In the genomic region with DNA sequence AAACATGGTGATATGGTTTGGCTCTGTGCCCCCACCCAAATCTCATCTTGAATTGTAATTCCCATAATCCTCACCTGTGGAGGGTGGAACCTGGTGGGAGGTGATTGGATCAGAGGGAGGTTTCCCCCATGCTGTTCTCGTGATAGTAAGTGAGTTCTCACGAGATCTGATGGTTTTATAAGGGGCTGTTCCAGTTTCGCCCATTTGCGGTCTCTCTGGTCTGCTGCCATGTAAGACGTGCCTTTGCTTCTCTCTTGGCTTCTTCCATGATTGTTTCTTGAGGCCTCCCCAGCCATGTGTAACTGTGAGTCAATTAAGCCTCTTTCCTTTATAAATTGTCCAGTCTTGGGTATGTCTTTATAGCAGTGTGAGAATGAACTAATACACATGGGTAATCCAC, we compare ENCODE assay signal across 11 cellular contexts. TPM values are rescaled to one million over a fixed set of nuclear protein-coding genes. Genes with fewer than 3 reads are reported as not detected.
DNase-seq lines count a peak whose midpoint lies in the region; ATAC-seq, FAIRE-seq and TF ChIP-seq lines count a peak whose summit lies in the region.
"Not testable (repeated sequence)": the region's sequence is repeated elsewhere in the genome, so short reads cannot be mapped to it uniquely, and the experiment has no call there.
"Had no signal": no experiment of that assay in that cellular context is flagged by ENCODE, and none has a peak within 500 bp of the region (broad histone marks: within the 10 kb centered on the region; RNA-seq: fewer than 3 reads in every experiment).

No MANE protein-coding gene starts in this region.

- not testable (repeated sequence) for TF ChIP-seq EP300 in K562 (IDR thresholded peaks at IDR 0.05; ENCODE audit: low read length)

- peaks cover 46% of the 10 kb centered on the region for H3K4me1 Mint-ChIP-seq in T-helper 1 cell treated with Interleukin-12 subunit alpha and Interleukin-12 subunit beta and Interleukin-4 antibody, amounts not matched to agents 30 μg/mL and 1 μg/mL, for 36 hours (ENCODE audit: low read depth)
- H3K4me1 Mint-ChIP-seq in activated CD8-positive, alpha-beta T cell treated with anti-CD3 and anti-CD28 coated beads for 36 hours (ENCODE audit: low read depth): peaks cover 45% of the 10 kb centered on the region
- H3K4me1 Mint-ChIP-seq in activated naive CD4-positive, alpha-beta T cell treated with anti-CD3 and anti-CD28 coated beads, Interleukin-2, amount 50 U/mL, for 24 hours: peaks cover 27% of the 10 kb centered on the region
- peaks cover 48 to 68% of the 10 kb centered on the region in 2 donors for H3K4me1 Mint-ChIP-seq in stimulated activated naive B cell treated with anti-CD40 and anti-IgM and Interleukin-4, amounts not matched to agents 10 μg/mL and 1 μg/mL and 100 μg/mL, for 72 hours

- H3K9me1 ChIP-seq in K562 (ENCODE audit: control insufficient read depth, insufficient read depth, low read length): not testable (repeated sequence)

- H3K36me3 Mint-ChIP-seq in T-helper 1 cell treated with Interleukin-12 subunit alpha and Interleukin-12 subunit beta and Interleukin-4 antibody, amounts not matched to agents 30 μg/mL and 1 μg/mL, for 36 hours (ENCODE audit: low read depth); activated CD8-positive, alpha-beta T cell treated with anti-CD3 and anti-CD28 coated beads for 36 hours (ENCODE audit: low read depth); activated naive CD4-positive, alpha-beta T cell treated with anti-CD3 and anti-CD28 coated beads, Interleukin-2, amount 50 U/mL, for 24 hours; stimulated activated naive B cell treated with anti-CD40 and anti-IgM and Interleukin-4, amounts not matched to agents 10 μg/mL and 1 μg/mL and 100 μg/mL, for 72 hours: not testable (repeated sequence)

- peak overlapping the region; percentile 46 for H3K27ac Mint-ChIP-seq in T-helper 1 cell treated with Interleukin-12 subunit alpha and Interleukin-12 subunit beta and Interleukin-4 antibody, amounts not matched to agents 30 μg/mL and 1 μg/mL, for 36 hours
- H3K27ac Mint-ChIP-seq in activated CD8-positive, alpha-beta T cell treated with anti-CD3 and anti-CD28 coated beads for 36 hours: peak overlapping the region; percentile 82
- peak overlapping the region; percentile 78 for H3K27ac Mint-ChIP-seq in activated naive CD4-positive, alpha-beta T cell treated with anti-CD3 and anti-CD28 coated beads, Interleukin-2, amount 50 U/mL, for 24 hours
- peak overlapping the region; percentile 72 for H3K27ac Mint-ChIP-seq in stimulated activated naive B cell treated with anti-CD40 and anti-IgM and Interleukin-4, amounts not matched to agents 10 μg/mL and 1 μg/mL and 100 μg/mL, for 72 hours

- peak overlapping the region in 4 of 10 experiments; percentile 4 to 27 (median 13); a peak in 5 of 20 replicates for H3K4me3 ChIP-seq in BLaER1 treated with 17β-estradiol and CSF1 and Interleukin-3, amounts not matched to agents 10 nM and 100 nM
- H3K4me3 ChIP-seq in MM.1S (ENCODE audit: low read length); K562: not testable (repeated sequence)

- not testable (repeated sequence) for TF ChIP-seq CTCF in MM.1S (IDR thresholded peaks at IDR 0.05; ENCODE audit: low read length); activated CD8-positive, alpha-beta T cell treated with anti-CD3 and anti-CD28 coated beads for 36 hours (IDR thresholded peaks at IDR 0.05); K562 (IDR thresholded peaks at IDR 0.05 in 2 of 3, conservative IDR thresholded peaks at IDR 0.05 in 1 of 3; ENCODE audit: insufficient read depth in 2 of 3, low read depth in 1 of 3, low read length in 3 of 3)

- not testable (repeated sequence) for FAIRE-seq in K562 (lab: Jason Lieb, UNC)

- not testable (repeated sequence) for TF ChIP-seq POLR2A in K562 (conservative IDR thresholded peaks at IDR 0.05)

- H3K9me3 Mint-ChIP-seq in T-helper 1 cell treated with Interleukin-12 subunit alpha and Interleukin-12 subunit beta and Interleukin-4 antibody, amounts not matched to agents 30 μg/mL and 1 μg/mL, for 36 hours: peaks cover 11% of the 10 kb centered on the region
- H3K9me3 Mint-ChIP-seq in activated CD8-positive, alpha-beta T cell treated with anti-CD3 and anti-CD28 coated beads for 36 hours; activated naive CD4-positive, alpha-beta T cell treated with anti-CD3 and anti-CD28 coated beads, Interleukin-2, amount 50 U/mL, for 24 hours; stimulated activated naive B cell treated with anti-CD40 and anti-IgM and Interleukin-4, amounts not matched to agents 10 μg/mL and 1 μg/mL and 100 μg/mL, for 72 hours: not testable (repeated sequence)

- CTCF ChIA-PET in activated CD8-positive, alpha-beta T cell treated with anti-CD3 and anti-CD28 coated beads for 36 hours (lab: Charles Lee): interaction anchor here (1.5 to 5.6 kb wide), 11 partner anchors 13 to 303 kb away, joined by 3 to 62 read pairs (median 8); no protein-coding TSS in a partner anchor
- CTCF ChIA-PET in K562 (lab: Yijun Ruan, JAX; ENCODE audit: low intra/inter-chr PET ratio): interaction anchor here (0.7 kb wide), 1 partner anchor 210 kb away, joined by 3 read pairs; no protein-coding TSS in a partner anchor

- not testable (repeated sequence) for H2AFZ ChIP-seq in MM.1S (ENCODE audit: low read length); K562 (ENCODE audit: low read depth, low read length)

- intact Hi-C loops in activated CD8-positive, alpha-beta T cell treated with anti-CD3 and anti-CD28 coated beads for 36 hours (cut with micrococcal nuclease): loop anchor here (5.0 to 10.0 kb wide), 3 partner anchors 97 to 190 kb away; no protein-coding TSS in a partner anchor
- intact Hi-C loops in K562 (cut with micrococcal nuclease): loop anchor here (5.0 kb wide), 2 partner anchors 67 to 127 kb away; no protein-coding TSS in a partner anchor

- POLR2A ChIA-PET in activated CD8-positive, alpha-beta T cell treated with anti-CD3 and anti-CD28 coated beads for 36 hours (lab: Charles Lee): not testable (repeated sequence)
- POLR2A ChIA-PET in K562 (lab: Yijun Ruan, JAX): interaction anchor here (0.6 kb wide), 1 partner anchor 70 kb away, joined by 3 read pairs; no protein-coding TSS in a partner anchor

- not testable (repeated sequence) for DNase-seq in MM.1S; K562 (ENCODE audit: extremely low read depth in 1 of 4, low spot score in 3 of 4); stimulated activated naive B cell treated with anti-CD40 and anti-IgM and Interleukin-4, amounts not matched to agents 10 μg/mL and 1 μg/mL and 100 μg/mL, for 72 hours
- peak; percentile 11 for DNase-seq in activated CD8-positive, alpha-beta T cell treated with anti-CD3 and anti-CD28 coated beads for 36 hours

- not testable (repeated sequence) for BruUV-seq in K562 (replicated peaks; lab: Mats Ljungman, UMichigan)

- not testable (repeated sequence) for TF ChIP-seq RAD21 in K562 (CRISPR knock-in tag; conservative IDR thresholded peaks at IDR 0.05 in 1 of 2, IDR thresholded peaks at IDR 0.05 in 1 of 2)

- H3K79me2 ChIP-seq in MM.1S (ENCODE audit: low read length); K562 (ENCODE audit: control insufficient read depth, insufficient read depth, low read length): not testable (repeated sequence)

- peaks cover 34 to 57% (median 53%) of the 10 kb centered on the region in 10 experiments for H3K4me1 ChIP-seq in BLaER1 treated with 17β-estradiol and CSF1 and Interleukin-3, amounts not matched to agents 10 nM and 100 nM
- peaks cover 53% of the 10 kb centered on the region for H3K4me1 ChIP-seq in MM.1S (ENCODE audit: low read length)
- peaks cover 4 to 26% of the 10 kb centered on the region in 2 experiments; a peak in 4 of 5 replicates for H3K4me1 ChIP-seq in K562 (replicated peaks in 1 of 2; ENCODE audit: control insufficient read depth in 2 of 2, insufficient read depth in 2 of 2, low read length in 2 of 2)

- not testable (repeated sequence) for H3K27me3 Mint-ChIP-seq in T-helper 1 cell treated with Interleukin-12 subunit alpha and Interleukin-12 subunit beta and Interleukin-4 antibody, amounts not matched to agents 30 μg/mL and 1 μg/mL, for 36 hours (ENCODE audit: low read depth); activated CD8-positive, alpha-beta T cell treated with anti-CD3 and anti-CD28 coated beads for 36 hours; activated naive CD4-positive, alpha-beta T cell treated with anti-CD3 and anti-CD28 coated beads, Interleukin-2, amount 50 U/mL, for 24 hours; stimulated activated naive B cell treated with anti-CD40 and anti-IgM and Interleukin-4, amounts not matched to agents 10 μg/mL and 1 μg/mL and 100 μg/mL, for 72 hours

- in situ Hi-C loops in K562 (cut with MboI): loop anchor here (5.0 kb wide), 1 partner anchor 347 kb away; a partner anchor contains a TSS

- not testable (repeated sequence) for H3K36me3 ChIP-seq in BLaER1 treated with 17β-estradiol and CSF1 and Interleukin-3, amounts not matched to agents 10 nM and 100 nM; MM.1S (replicated peaks; ENCODE audit: insufficient read depth, low read length); K562 (ENCODE audit: control insufficient read depth, insufficient read depth, low read length)

- H4K20me1 ChIP-seq in BLaER1 treated with 17β-estradiol and CSF1 and Interleukin-3, amounts not matched to agents 10 nM and 100 nM; MM.1S (ENCODE audit: insufficient read depth, low read length); K562 (replicated peaks; ENCODE audit: control insufficient read depth, insufficient read depth, low read length): not testable (repeated sequence)

- not testable (repeated sequence) for H3K27me3 ChIP-seq in BLaER1 treated with 17β-estradiol and CSF1 and Interleukin-3, amounts not matched to agents 10 nM and 100 nM; MM.1S (replicated peaks; ENCODE audit: insufficient read depth, low read length); K562 (ENCODE audit: control insufficient read depth in 2 of 2, insufficient read depth in 2 of 2, low read length in 2 of 2)

- not testable (repeated sequence) for H3K9ac ChIP-seq in BLaER1 treated with 17β-estradiol and CSF1 and Interleukin-3, amounts not matched to agents 10 nM and 100 nM; MM.1S (ENCODE audit: low read length); K562 (ENCODE audit: insufficient read depth in 1 of 2, low read depth in 2 of 2, low read length in 2 of 2)

- peak overlapping the region in 10 of 11 experiments; percentile 59 to 84 (median 71); a peak in 17 of 22 replicates for H3K4me2 ChIP-seq in BLaER1 treated with 17β-estradiol and CSF1 and Interleukin-3, amounts not matched to agents 10 nM and 100 nM
- peak overlapping the region; percentile 47 for H3K4me2 ChIP-seq in MM.1S (ENCODE audit: low read depth, low read length)
- H3K4me2 ChIP-seq in K562 (ENCODE audit: insufficient read depth, low read length): not testable (repeated sequence)

- H3K4me3 Mint-ChIP-seq in T-helper 1 cell treated with Interleukin-12 subunit alpha and Interleukin-12 subunit beta and Interleukin-4 antibody, amounts not matched to agents 30 μg/mL and 1 μg/mL, for 36 hours: peak overlapping the region; percentile 22
- not testable (repeated sequence) for H3K4me3 Mint-ChIP-seq in activated CD8-positive, alpha-beta T cell treated with anti-CD3 and anti-CD28 coated beads for 36 hours; activated naive CD4-positive, alpha-beta T cell treated with anti-CD3 and anti-CD28 coated beads, Interleukin-2, amount 50 U/mL, for 24 hours
- H3K4me3 Mint-ChIP-seq in stimulated activated naive B cell treated with anti-CD40 and anti-IgM and Interleukin-4, amounts not matched to agents 10 μg/mL and 1 μg/mL and 100 μg/mL, for 72 hours: peak overlapping the region; percentile 8 to 12

- WGBS in K562 (ENCODE audit: insufficient coverage, low coverage, missing lambda C conversion rate): 43% methylated on average over 5 of the region's 5 CpGs

- not testable (repeated sequence) for H3K9me2 ChIP-seq in MM.1S (replicated peaks; ENCODE audit: insufficient read depth, low read length)

- peaks cover 40% of the 10 kb centered on the region for H3F3A ChIP-seq in MM.1S (ENCODE audit: insufficient read depth, low read length)

- H3K9me3 ChIP-seq in BLaER1 treated with 17β-estradiol and CSF1 and Interleukin-3, amounts not matched to agents 10 nM and 100 nM (replicated peaks in 1 of 11): peaks cover 42 to 53% (median 52%) of the 10 kb centered on the region in 11 experiments
- not testable (repeated sequence) for H3K9me3 ChIP-seq in MM.1S (replicated peaks; ENCODE audit: insufficient read depth, low read length); K562 (replicated peaks; ENCODE audit: control insufficient read depth, insufficient read depth, low read depth, low read length)

- ATAC-seq in activated CD8-positive, alpha-beta T cell treated with anti-CD3 and anti-CD28 coated beads for 36 hours; K562; stimulated activated naive B cell treated with anti-CD40 and anti-IgM and Interleukin-4, amounts not matched to agents 10 μg/mL and 1 μg/mL and 100 μg/mL, for 72 hours (replicated peaks): not testable (repeated sequence)

- H3K27ac ChIP-seq in BLaER1 treated with 17β-estradiol and CSF1 and Interleukin-3, amounts not matched to agents 10 nM and 100 nM: peak overlapping the region in 7 of 11 experiments; percentile 5 to 63 (median 35); a peak in 9 of 22 replicates
- H3K27ac ChIP-seq in MM.1S (ENCODE audit: low read length): peak overlapping the region; percentile 75; the same call in 1 of the 2 replicates
- not testable (repeated sequence) for H3K27ac ChIP-seq in K562 (ENCODE audit: extremely low read depth, low read depth, low read length)

RNA-seq across cellular contexts. Expression of a gene that starts 18.4 kb away (rescaled TPM):
- total RNA-seq in activated CD8-positive, alpha-beta T cell treated with anti-CD3 and anti-CD28 coated beads for 36 hours: 1 to 10 TPM; 1.6 to 1.7 TPM
- total RNA-seq in K562 (2011; cell fraction: chromatin; rRNA removed; ENCODE audit: low replicate concordance): not detected in 2 replicates
- not detected in 2 replicates for total RNA-seq in K562 (2011; cell fraction: nucleolus; rRNA removed)
- total RNA-seq in K562 (2011; cell fraction: nucleoplasm; rRNA removed): not detected in 2 replicates
- total RNA-seq in K562 (2014; rRNA removed): not detected in 2 replicates
- not detected in 2 replicates for total RNA-seq in K562 (2014; rRNA removed; fragmentation: Illumina TruSeq; extraction: Trizol)
- not detected in 2 replicates for total RNA-seq in K562 (2015; rRNA removed; fragmentation: Illumina TruSeq; extraction: Trizol)
- not detected in 2 replicates for total RNA-seq in K562 (2021)
- polyA plus RNA-seq in K562 (2011; rRNA removed): not detected in 2 replicates
- polyA plus RNA-seq in K562 (2011; cell fraction: cytosol; rRNA removed): not detected in 2 replicates
- not detected in 2 replicates for polyA plus RNA-seq in K562 (2011; cell fraction: nucleus; rRNA removed)
- polyA plus RNA-seq in K562 (2012): not detected in 2 replicates
- not detected in 2 replicates for polyA plus RNA-seq in K562 (2014; fragmentation: Illumina TruSeq; extraction: Trizol)
- not detected for polyA plus RNA-seq in K562 (2014; fragmentation: Nextera tagmentation; extraction: Ambion mirVana)
- 0.15 and 0.44 TPM in 2 replicates for polyA plus RNA-seq in K562 (2014; rRNA removed)
- not detected in 2 replicates for polyA minus RNA-seq in K562 (2011; rRNA and poly(A)+ RNA removed)
- polyA minus RNA-seq in K562 (2011; cell fraction: cytosol; rRNA and poly(A)+ RNA removed): not detected in 2 replicates
- polyA minus RNA-seq in K562 (2011; cell fraction: nucleus; rRNA and poly(A)+ RNA removed): not detected in 2 replicates
- total RNA-seq: H4 had no signal
- polyA plus RNA-seq: CD14-positive monocyte; CD8-positive, alpha-beta memory T cell; SK-N-SH had no signal

RNA-seq across cellular contexts. Expression of a gene that starts 31.9 kb away (rescaled TPM):
- 10 to 100 TPM; 46.4 to 48.9 TPM for total RNA-seq in activated CD8-positive, alpha-beta T cell treated with anti-CD3 and anti-CD28 coated beads for 36 hours
- total RNA-seq in K562 (2011; cell fraction: chromatin; rRNA removed; ENCODE audit: low replicate concordance): 20.6 and 112 TPM in 2 replicates
- 12.8 and 17.9 TPM in 2 replicates for total RNA-seq in K562 (2011; cell fraction: nucleolus; rRNA removed)
- 35.8 and 50.8 TPM in 2 replicates for total RNA-seq in K562 (2011; cell fraction: nucleoplasm; rRNA removed)
- total RNA-seq in K562 (2014; rRNA removed): 30.7 and 31.6 TPM in 2 replicates
- total RNA-seq in K562 (2014; rRNA removed; fragmentation: Illumina TruSeq; extraction: Trizol): 60.5 and 71.2 TPM in 2 replicates
- total RNA-seq in K562 (2015; rRNA removed; fragmentation: Illumina TruSeq; extraction: Trizol): 66.0 and 74.2 TPM in 2 replicates
- total RNA-seq in K562 (2021): 46.9 and 54.5 TPM in 2 replicates
- 41.7 and 44.1 TPM in 2 replicates for polyA plus RNA-seq in K562 (2011; rRNA removed)
- 6.1 and 17.2 TPM in 2 replicates for polyA plus RNA-seq in K562 (2011; cell fraction: cytosol; rRNA removed)
- 42.9 and 70.5 TPM in 2 replicates for polyA plus RNA-seq in K562 (2011; cell fraction: nucleus; rRNA removed)
- polyA plus RNA-seq in K562 (2012): 32.0 and 35.3 TPM in 2 replicates
- polyA plus RNA-seq in K562 (2014; fragmentation: Illumina TruSeq; extraction: Trizol): 52.4 and 54.4 TPM in 2 replicates
- 10 to 100 TPM; 15.3 to 18.0 TPM for polyA plus RNA-seq in K562 (2014; fragmentation: Nextera tagmentation; extraction: Ambion mirVana)
- polyA plus RNA-seq in K562 (2014; rRNA removed): 35.6 and 39.5 TPM in 2 replicates
- polyA minus RNA-seq in K562 (2011; rRNA and poly(A)+ RNA removed): 128 and 144 TPM in 2 replicates
- 29.1 and 30.0 TPM in 2 replicates for polyA minus RNA-seq in K562 (2011; cell fraction: cytosol; rRNA and poly(A)+ RNA removed)
- polyA minus RNA-seq in K562 (2011; cell fraction: nucleus; rRNA and poly(A)+ RNA removed): 38.4 and 64.6 TPM in 2 replicates

RNA-seq across cellular contexts. Expression of a gene that starts 34.3 kb away (rescaled TPM):
- total RNA-seq in activated CD8-positive, alpha-beta T cell treated with anti-CD3 and anti-CD28 coated beads for 36 hours: 100 to 1,000 TPM; 121 to 128 TPM
- total RNA-seq in K562 (2011; cell fraction: chromatin; rRNA removed; ENCODE audit: low replicate concordance): 28.2 and 57.3 TPM in 2 replicates
- total RNA-seq in K562 (2011; cell fraction: nucleolus; rRNA removed): 33.9 and 37.9 TPM in 2 replicates
- total RNA-seq in K562 (2011; cell fraction: nucleoplasm; rRNA removed): 29.7 and 35.8 TPM in 2 replicates
- 3.0 and 4.4 TPM in 2 replicates for total RNA-seq in K562 (2014; rRNA removed)
- 4.4 and 6.1 TPM in 2 replicates for total RNA-seq in K562 (2014; rRNA removed; fragmentation: Illumina TruSeq; extraction: Trizol)
- total RNA-seq in K562 (2015; rRNA removed; fragmentation: Illumina TruSeq; extraction: Trizol): 7.4 and 8.2 TPM in 2 replicates
- total RNA-seq in K562 (2021): 10.6 and 12.3 TPM in 2 replicates
- polyA plus RNA-seq in K562 (2011; rRNA removed): 4.9 and 5.4 TPM in 2 replicates
- polyA plus RNA-seq in K562 (2011; cell fraction: cytosol; rRNA removed): 3.6 and 5.0 TPM in 2 replicates
- polyA plus RNA-seq in K562 (2011; cell fraction: nucleus; rRNA removed): 12.7 and 17.0 TPM in 2 replicates
- polyA plus RNA-seq in K562 (2012): 7.0 and 22.7 TPM in 2 replicates
- 5.3 and 7.3 TPM in 2 replicates for polyA plus RNA-seq in K562 (2014; fragmentation: Illumina TruSeq; extraction: Trizol)
- 1 to 10 TPM; 1.1 to 1.3 TPM for polyA plus RNA-seq in K562 (2014; fragmentation: Nextera tagmentation; extraction: Ambion mirVana)
- polyA plus RNA-seq in K562 (2014; rRNA removed): 5.9 and 6.0 TPM in 2 replicates
- 14.3 and 15.6 TPM in 2 replicates for polyA minus RNA-seq in K562 (2011; rRNA and poly(A)+ RNA removed)
- 4.2 and 9.4 TPM in 2 replicates for polyA minus RNA-seq in K562 (2011; cell fraction: cytosol; rRNA and poly(A)+ RNA removed)
- 19.7 and 23.8 TPM in 2 replicates for polyA minus RNA-seq in K562 (2011; cell fraction: nucleus; rRNA and poly(A)+ RNA removed)
